ENCODE assay signal across 8 cellular contexts in the genomic region with DNA sequence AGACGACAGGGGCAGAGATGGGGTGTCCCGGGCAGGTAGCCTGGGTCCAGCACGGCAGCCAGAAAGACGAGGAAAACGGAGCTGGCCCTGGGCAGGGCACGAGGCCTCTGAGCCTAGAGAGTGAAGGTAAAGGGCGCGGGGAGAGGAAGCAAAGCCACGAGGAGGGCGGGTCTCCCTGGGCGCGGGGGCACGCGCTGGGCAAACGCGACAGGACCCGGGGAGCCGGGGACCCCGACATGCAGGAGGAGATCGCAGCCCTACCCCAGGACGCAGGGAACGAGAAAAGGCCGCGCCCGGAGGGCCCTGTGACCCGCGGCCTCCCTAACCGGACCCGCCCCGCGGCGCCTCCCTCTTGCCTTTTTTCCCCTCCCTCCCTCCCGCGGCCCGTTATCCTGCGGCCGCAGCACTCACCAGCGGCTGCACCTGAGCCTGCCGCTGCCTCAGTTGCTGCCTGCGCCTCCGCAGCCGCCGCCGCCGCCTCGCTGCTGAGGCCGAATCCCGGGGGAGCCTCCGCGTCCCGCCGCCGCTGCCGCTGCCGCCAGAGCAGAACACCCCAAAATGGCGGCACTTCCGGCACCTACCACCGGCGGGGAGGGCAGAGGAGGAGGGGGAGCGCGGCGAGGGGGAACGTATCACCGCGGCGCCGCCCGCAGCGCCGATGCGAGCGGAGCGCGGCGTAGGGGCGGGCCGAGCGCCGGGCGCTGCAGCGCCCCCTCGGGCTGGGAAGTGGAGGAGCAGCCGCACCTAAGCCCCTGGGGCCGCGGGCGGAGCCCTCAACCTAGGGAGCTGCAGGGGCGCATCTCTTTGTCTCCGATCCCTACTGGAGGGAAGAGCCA. TPM values are rescaled to one million over a fixed set of nuclear protein-coding genes. Genes with fewer than 3 reads are reported as not detected.
A peak's percentile ranks its signal among the peaks of the same experiment; 100 is the strongest.
DNase-seq lines count a peak whose midpoint lies in the region; ATAC-seq and TF ChIP-seq lines count a peak whose summit lies in the region.

A gene (minus strand): TSS at position 552 of the 836 bp plus-strand sequence. CDS start 53,609 bp downstream, outside the sequence.

- peaks cover 34% of the 10 kb centered on the region for H3K4me1 Mint-ChIP-seq in chondrocyte (ENCODE audit: low read depth)

- no peaks in the 10 kb centered on the region for H3K27me3 ChIP-seq in BJ (ENCODE audit: control insufficient read depth, insufficient read depth, low read length)

- no peak for DNase-seq in BJ (ENCODE audit: low read depth)
- DNase-seq in GM19238 (ENCODE audit: insufficient read length, low spot score): peak; percentile 88
- peak; percentile 56 for DNase-seq in NCI-H510A (lab: John Stamatoyannopoulos, UW)
- DNase-seq in activated CD4-positive, alpha-beta T cell treated with anti-CD3 and anti-CD28 coated beads for 24 hours (ENCODE audit: low read depth in 2 of 2): peak; percentile 85 to 89
- peak; percentile 97 for DNase-seq in chondrocyte (ENCODE audit: low spot score)
- peak; percentile 84 for DNase-seq in kidney glomerular epithelial cell (lab: John Stamatoyannopoulos, UW)
- DNase-seq in stimulated activated CD4-positive, alpha-beta T cell treated with anti-CD3 and anti-CD28 coated beads, Interleukin-1b, Interleukin-23, amount 100 ng/mL, for 1 hour (ENCODE audit: low read depth in 2 of 2): peak; percentile 79 to 83

- no peaks in the 10 kb centered on the region for H3K36me3 Mint-ChIP-seq in chondrocyte (ENCODE audit: low read depth)

- ATAC-seq in HG03439 (IDR thresholded peaks at IDR 0.05; ENCODE audit: unreplicated experiment): peak; percentile 96

- POLR2A ChIA-PET in BJ (lab: Charles Lee): interaction anchor here (0.5 to 0.6 kb wide), 2 partner anchors 28 to 92 kb away, joined by 3 to 5 read pairs; no protein-coding TSS in a partner anchor

- CTCF ChIA-PET in BJ (lab: Yijun Ruan, JAX): interaction anchor here (0.5 to 5.7 kb wide), 13 partner anchors 12 to 183 kb away, joined by 3 to 45 read pairs (median 4); a partner anchor contains a TSS

- no peaks in the 10 kb centered on the region for H3K36me3 ChIP-seq in BJ (ENCODE audit: control insufficient read depth, insufficient read depth, low read length)

- H3K27ac Mint-ChIP-seq in chondrocyte (ENCODE audit: unreplicated experiment): peak within 1 kb of the TSS; percentile 98

- peak within 1 kb of the TSS; percentile 85 for H3K4me3 ChIP-seq in BJ (ENCODE audit: low read depth, low read length)

- TF ChIP-seq CTCF in BJ (IDR thresholded peaks at IDR 0.05; ENCODE audit: insufficient read depth, low read depth, low read length) (peak; percentile 65), chondrocyte (IDR thresholded peaks at IDR 0.05) (peak; percentile 96)

- peak within 1 kb of the TSS; percentile 98 for H3K4me3 Mint-ChIP-seq in chondrocyte (ENCODE audit: unreplicated experiment)

- H3K9me3 Mint-ChIP-seq in chondrocyte (ENCODE audit: low read depth): no peaks in the 10 kb centered on the region

- H3K27me3 Mint-ChIP-seq in chondrocyte (ENCODE audit: low read depth): no peaks in the 10 kb centered on the region

RNA-seq across cellular contexts. Expression of the gene that starts here (rescaled TPM):
- polyA plus RNA-seq in BJ (2011; rRNA removed): 73.5 and 85.4 TPM in 2 replicates
- polyA minus RNA-seq in BJ (2011; rRNA and poly(A)+ RNA removed): 121 and 134 TPM in 2 replicates
- total RNA-seq in chondrocyte: 82.2 to 90.2 TPM (median 87.7 TPM) in 3 replicates
